Comparison of ENCODE assay signal across 2 cellular contexts in genomic region chr11:59187587-59187986, GRCh38.
TF ChIP-seq lines count a peak whose summit lies in the region.

No MANE protein-coding gene starts in this region.

TF ChIP-seq in liver, 16 proteins besides CTCF, POLR2A, EP300 and RAD21:
- no peak for TF ChIP-seq SP1 (IDR thresholded peaks at IDR 0.05)
- peak in 1 of 2 donors; percentile 27 for TF ChIP-seq HNF4A (conservative IDR thresholded peaks at IDR 0.05)

TF ChIP-seq in HepG2, 621 proteins besides CTCF, POLR2A, EP300 and RAD21:
- TF ChIP-seq ZNF841 (CRISPR knock-in tag; IDR thresholded peaks at IDR 0.05; ENCODE audit: borderline replicate concordance), result no peak
- no peak for TF ChIP-seq ZMYM2 (CRISPR knock-in tag; IDR thresholded peaks at IDR 0.05)
- TF ChIP-seq ZSCAN20 (CRISPR knock-in tag; IDR thresholded peaks at IDR 0.05; ENCODE audit: borderline replicate concordance), result no peak
- no peak for TF ChIP-seq ETS1 (CRISPR knock-in tag; IDR thresholded peaks at IDR 0.05)
- TF ChIP-seq ZSCAN22 (CRISPR knock-in tag; IDR thresholded peaks at IDR 0.05), result no peak
- no peak for TF ChIP-seq ELF3 (CRISPR knock-in tag; IDR thresholded peaks at IDR 0.05)
- no peak for TF ChIP-seq ZNF230 (CRISPR knock-in tag; IDR thresholded peaks at IDR 0.05)
- no peak for TF ChIP-seq IRF9 (CRISPR knock-in tag; IDR thresholded peaks at IDR 0.05; ENCODE audit: borderline replicate concordance)
- TF ChIP-seq CBX1 (IDR thresholded peaks at IDR 0.05; ENCODE audit: low read depth), result no peak
- TF ChIP-seq CEBPG (CRISPR knock-in tag; IDR thresholded peaks at IDR 0.05), result no peak
- TF ChIP-seq ZNF772 (CRISPR knock-in tag; IDR thresholded peaks at IDR 0.05), result no peak
- TF ChIP-seq REST (IDR thresholded peaks at IDR 0.05; ENCODE audit: borderline replicate concordance in 1 of 2, low read depth in 1 of 2, low read length in 2 of 2), result no peak
- TF ChIP-seq NFIB (CRISPR knock-in tag; IDR thresholded peaks at IDR 0.05; ENCODE audit: borderline replicate concordance), result no peak
- no peak for TF ChIP-seq AHR (CRISPR knock-in tag; IDR thresholded peaks at IDR 0.05)
TF ChIP-seq in HepG2: peak in this region for 0.
